In the genomic region with DNA sequence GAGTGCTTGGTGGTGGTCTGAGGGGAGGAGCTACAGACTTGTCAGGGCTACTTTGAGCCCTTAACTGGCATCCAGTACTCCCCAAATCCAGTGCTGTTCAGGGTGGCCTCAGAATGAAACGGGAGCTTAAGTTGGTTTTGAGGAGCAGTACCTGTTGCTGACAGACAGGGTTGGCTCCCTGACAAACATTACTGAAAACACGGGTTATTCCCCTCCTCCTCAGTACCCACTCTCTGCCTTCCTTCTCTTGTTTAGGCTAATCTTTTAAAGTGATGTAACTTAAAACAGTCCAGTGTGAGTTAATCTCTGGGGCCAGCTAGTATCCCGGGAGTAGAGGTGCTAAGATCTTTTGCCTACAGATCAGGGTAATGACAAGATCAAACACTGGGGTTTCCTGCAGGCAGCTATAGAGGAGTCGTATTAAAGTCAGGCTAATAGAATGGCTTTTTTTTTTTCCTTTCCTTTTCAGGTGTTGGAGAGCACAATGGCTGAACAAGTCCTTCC, we compare ENCODE assay signal across 8 cellular contexts. TPM values are rescaled to one million over a fixed set of nuclear protein-coding genes. Genes with fewer than 3 reads are reported as not detected.
DNase-seq lines count a peak whose midpoint lies in the region; ATAC-seq and TF ChIP-seq lines count a peak whose summit lies in the region.

No MANE protein-coding gene starts in this region.

- H3K36me3 ChIP-seq in left ventricle myocardium inferior = peaks cover 22% of the 10 kb centered on the region
- peaks cover 35% of the 10 kb centered on the region; the same call in 1 of the 2 replicates for H3K36me3 ChIP-seq in KMS-11 (ENCODE audit: insufficient read depth)
- peaks cover 0 to 6% of the 10 kb centered on the region in 2 donors for H3K36me3 ChIP-seq in body of pancreas (replicated peaks in 1 of 2; ENCODE audit: insufficient read depth in 1 of 2, low read depth in 2 of 2)
- H3K36me3 ChIP-seq in neural progenitor cell = no peaks in the 10 kb centered on the region
- H3K36me3 ChIP-seq in tibial artery = peaks cover 3 to 16% (median 10%) of the 10 kb centered on the region in 3 donors

- H3K4me3 Mint-ChIP-seq in neural progenitor cell = no peak overlapping the region

- H3K9me3 Mint-ChIP-seq in neural progenitor cell = no peaks in the 10 kb centered on the region

- ATAC-seq in left cardiac atrium (no peak), body of pancreas (no peak)

- DNase-seq in left ventricle myocardium inferior (no peak), left cardiac atrium (no peak), body of pancreas (no peak), neural progenitor cell (ENCODE audit: low spot score) (peak; percentile 65), HuH-7 (ENCODE audit: low spot score) (no peak), tibial artery (no peak), amygdala (lab: John Stamatoyannopoulos, UW) (no peak)

- H3K9ac ChIP-seq in KMS-11 (peak overlapping the region; percentile 92), neural progenitor cell (no peak overlapping the region)

- peaks cover 95% of the 10 kb centered on the region for H3K79me2 ChIP-seq in KMS-11 (ENCODE audit: insufficient read depth, low read depth)
- peaks cover 11% of the 10 kb centered on the region for H3K79me2 ChIP-seq in neural progenitor cell (ENCODE audit: low read depth)

- H3K4me1 Mint-ChIP-seq in neural progenitor cell = peaks cover 32% of the 10 kb centered on the region

- H3K27me3 ChIP-seq in left ventricle myocardium inferior (ENCODE audit: low read depth) (no peaks in the 10 kb centered on the region), KMS-11 (ENCODE audit: insufficient read depth, low read depth) (no peaks in the 10 kb centered on the region), body of pancreas (no peaks in the 10 kb centered on the region), neural progenitor cell (peaks cover 3% of the 10 kb centered on the region), tibial artery (no peaks in the 10 kb centered on the region)

- H3K4me3 ChIP-seq in left ventricle myocardium inferior (peak overlapping the region; percentile 34), KMS-11 (IDR thresholded peaks at IDR 0.05; ENCODE audit: insufficient read depth, low read depth, low read length) (no peak overlapping the region), body of pancreas (no peak overlapping the region), neural progenitor cell (peak overlapping the region; percentile 22), tibial artery (peak overlapping the region in 1 of 2 donors; percentile 90)

- H4K20me1 ChIP-seq in KMS-11 (ENCODE audit: insufficient read depth) (no peaks in the 10 kb centered on the region), neural progenitor cell (ENCODE audit: low read depth) (peaks cover 7% of the 10 kb centered on the region)

- TF ChIP-seq POLR2A in body of pancreas (IDR thresholded peaks at IDR 0.05) = no peak

- peaks cover 8% of the 10 kb centered on the region for H3K36me3 Mint-ChIP-seq in neural progenitor cell

- peak overlapping the region; percentile 73 for H3K27ac ChIP-seq in left ventricle myocardium inferior (replicated peaks)
- peak overlapping the region; percentile 90 for H3K27ac ChIP-seq in KMS-11
- H3K27ac ChIP-seq in body of pancreas = peak overlapping the region in 3 of 4 donors; percentile 33 to 40 (median 35)
- peak overlapping the region; percentile 15 for H3K27ac ChIP-seq in neural progenitor cell
- H3K27ac ChIP-seq in tibial artery = no peak overlapping the region

- H3K4me1 ChIP-seq in left ventricle myocardium inferior (peaks cover 84% of the 10 kb centered on the region), KMS-11 (ENCODE audit: low read depth, poor library complexity, severe bottlenecking) (peaks cover 44% of the 10 kb centered on the region), body of pancreas (peaks cover 67% of the 10 kb centered on the region), neural progenitor cell (peaks cover 62% of the 10 kb centered on the region), tibial artery (peaks cover 0 to 48% (median 18%) of the 10 kb centered on the region in 4 donors)

- no peak overlapping the region for H3K27ac Mint-ChIP-seq in neural progenitor cell

- H3K4me2 ChIP-seq in KMS-11 (peak overlapping the region; percentile 99), neural progenitor cell (peak overlapping the region; percentile 67)

- 20 to 29% methylated on average over 4 of the region's 4 CpGs for WGBS in body of pancreas, 2 donors

- no peaks in the 10 kb centered on the region for H3K27me3 Mint-ChIP-seq in neural progenitor cell (ENCODE audit: insufficient read depth, low read depth)

- intact Hi-C loops in left ventricle myocardium inferior (cut with micrococcal nuclease) (no loop called here), left cardiac atrium (cut with DNase I) (loop anchor here in 1 of 2 donors (5.0 kb wide), 1 partner anchor 77 kb away; no protein-coding TSS in a partner anchor), body of pancreas (cut with DNase I) (no loop called here), tibial artery (cut with DNase I; ENCODE audit: low total_unique reads) (no loop called here)

- H2AFZ ChIP-seq in KMS-11 (ENCODE audit: low read depth) = no peak overlapping the region
- H2AFZ ChIP-seq in neural progenitor cell (replicated peaks) = no peak overlapping the region

- H3K9me3 ChIP-seq in left ventricle myocardium inferior (replicated peaks) (no peaks in the 10 kb centered on the region), body of pancreas (no peaks in the 10 kb centered on the region), neural progenitor cell (ENCODE audit: low read depth) (no peaks in the 10 kb centered on the region), tibial artery (no peaks in the 10 kb centered on the region)

- peaks cover 42% of the 10 kb centered on the region for H3F3A ChIP-seq in neural progenitor cell (ENCODE audit: low read depth)

- no peak for TF ChIP-seq CTCF in left ventricle myocardium inferior (IDR thresholded peaks at IDR 0.05; ENCODE audit: borderline replicate concordance)
- TF ChIP-seq CTCF in KMS-11 (conservative IDR thresholded peaks at IDR 0.05; ENCODE audit: low read depth, low read length) = 0 out of 2 replicates have a peak, but pooled peaks have one; percentile 28
- TF ChIP-seq CTCF in body of pancreas (IDR thresholded peaks at IDR 0.05) = peak in 4 of 7 experiments; percentile 25 to 43 (median 35)
- TF ChIP-seq CTCF in neural progenitor cell (IDR thresholded peaks at IDR 0.05) = peak; percentile 15
- TF ChIP-seq CTCF in tibial artery (IDR thresholded peaks at IDR 0.05) = no peak

RNA-seq across cellular contexts. Expression of gene TNFAIP3, which starts 3.7 kb away (rescaled TPM):
- 7.0 TPM for total RNA-seq in left ventricle myocardium inferior
- total RNA-seq in left cardiac atrium = 10 to 100 TPM; 10.9 to 13.6 TPM
- total RNA-seq in body of pancreas = 10 to 100 TPM in 1 of 2 donors, 1 to 10 TPM in 1; 9.6 to 12.5 TPM
- 1.8 and 5.3 TPM in 2 replicates for total RNA-seq in neural progenitor cell (ENCODE audit: low replicate concordance)

Comparison
In these comparisons a context has a peak if more than half of its experiments do, and no peak if none do; other contexts are left out.
1. H3K27ac ChIP-seq: peak in left ventricle myocardium inferior (single experiment), KMS-11 (single experiment), body of pancreas (3 of 4) and neural progenitor cell (single experiment); none in tibial artery (0 of 2).
2. H3K4me3 ChIP-seq: peak in left ventricle myocardium inferior (single experiment) and neural progenitor cell (single experiment); none in KMS-11 (single experiment) and body of pancreas (0 of 2).
3. CTCF ChIP-seq: peak in KMS-11 (single experiment), body of pancreas (4 of 7) and neural progenitor cell (single experiment); none in left ventricle myocardium inferior (single experiment) and tibial artery (0 of 2).